ENCODE assay signal across 18 cellular contexts in genomic region chr12:78671295-78671694, GRCh38.
DNase-seq lines count a peak whose midpoint lies in the region; ATAC-seq and TF ChIP-seq lines count a peak whose summit lies in the region.
"Had no signal": no experiment of that assay in that cellular context is flagged by ENCODE, and none has a peak within 500 bp of the region (broad histone marks: within the 10 kb centered on the region; RNA-seq: fewer than 3 reads in every experiment).

No MANE protein-coding gene starts in this region.

- H3K4me3 Mint-ChIP-seq in glutamatergic neuron (ENCODE audit: unreplicated experiment) = no peak overlapping the region
- H3K4me3 Mint-ChIP-seq: activated T-helper 17 cell treated with anti-CD3 and anti-CD28 coated beads, Interleukin-2, amount 50 U/mL, for 72 hours; brain; endodermal cell had no signal

- H3K4me3 ChIP-seq in foreskin fibroblast (ENCODE audit: low read depth in 1 of 2, low read length in 2 of 2) = no peak overlapping the region
- H3K4me3 ChIP-seq: heart right ventricle, prostate gland, transverse colon had no signal

- H3K27me3 Mint-ChIP-seq in glutamatergic neuron (ENCODE audit: unreplicated experiment) = peaks cover 1% of the 10 kb centered on the region
- H3K27me3 Mint-ChIP-seq: activated T-helper 17 cell treated with anti-CD3 and anti-CD28 coated beads, Interleukin-2, amount 50 U/mL, for 72 hours; brain had no signal

- TF ChIP-seq CTCF in foreskin fibroblast (IDR thresholded peaks at IDR 0.05; ENCODE audit: low read depth, low read length) (no peak), glutamatergic neuron (IDR thresholded peaks at IDR 0.05; ENCODE audit: partially characterized antibody, unreplicated experiment) (no peak)

- H3K4me1 Mint-ChIP-seq in glutamatergic neuron (ENCODE audit: low read depth, unreplicated experiment) = peaks cover 10% of the 10 kb centered on the region
- H3K4me1 Mint-ChIP-seq: activated T-helper 17 cell treated with anti-CD3 and anti-CD28 coated beads, Interleukin-2, amount 50 U/mL, for 72 hours; endodermal cell had no signal

- ATAC-seq in HG03460 (IDR thresholded peaks at IDR 0.05; ENCODE audit: unreplicated experiment) = no peak
- ATAC-seq: activated T-helper 17 cell treated with anti-CD3 and anti-CD28 coated beads, Interleukin-2, amount 50 U/mL, for 72 hours; heart right ventricle; left colon had no signal

- H3K36me3 Mint-ChIP-seq in glutamatergic neuron (ENCODE audit: unreplicated experiment) = no peaks in the 10 kb centered on the region
- H3K36me3 Mint-ChIP-seq: brain had no signal

- no peak overlapping the region for H3K27ac Mint-ChIP-seq in glutamatergic neuron (ENCODE audit: unreplicated experiment)
- H3K27ac Mint-ChIP-seq: activated T-helper 17 cell treated with anti-CD3 and anti-CD28 coated beads, Interleukin-2, amount 50 U/mL, for 72 hours; endodermal cell had no signal

- peaks cover 1% of the 10 kb centered on the region for H3K9me3 Mint-ChIP-seq in glutamatergic neuron (ENCODE audit: unreplicated experiment)
- H3K9me3 Mint-ChIP-seq: brain, endodermal cell had no signal

- DNase-seq in A172 (ENCODE audit: low spot score) (peak; percentile 11), HS-27A (ENCODE audit: low read depth) (peak; percentile 17), astrocyte of the hippocampus (ENCODE audit: low read depth, low spot score) (peak; percentile 92), foreskin fibroblast (peak; percentile 32 to 59), glutamatergic neuron (no peak), NCI-H146 treated with DMSO at 0.1 percent for 48 hours (lab: John Stamatoyannopoulos, UW; ENCODE audit: unreplicated experiment) (no peak)
- no peak for DNase-seq in stimulated activated CD4-positive, alpha-beta T cell treated with anti-CD3 and anti-CD28 coated beads, Interleukin-12 subunit alpha, Interleukin-12 subunit beta, amount 100 ng/mL, for 4 hours
- DNase-seq: activated CD4-positive, alpha-beta T cell treated with anti-CD3 and anti-CD28 coated beads, Interleukin-2, amount 50 U/mL, for 48 hours; Caco-2; heart right ventricle; left colon; NCI-H2227 treated with DMSO at 0.1 percent for 48 hours; transverse colon had no signal

Comparison
In these comparisons a context has a peak if more than half of its experiments do, and no peak if none do; other contexts are left out.
1. DNase-seq: peak in A172 (single experiment), HS-27A (single experiment), astrocyte of the hippocampus (single experiment) and foreskin fibroblast (2 of 2); none in glutamatergic neuron (single experiment), stimulated activated CD4-positive, alpha-beta T cell treated with anti-CD3 and anti-CD28 coated beads, Interleukin-12 subunit alpha, Interleukin-12 subunit beta, amount 100 ng/mL, for 4 hours (single experiment) and NCI-H146 treated with DMSO at 0.1 percent for 48 hours (single experiment).